15 cellular contexts compared by ENCODE assay signal in genomic region chr4:2949782-2950125, GRCh38. TPM values are rescaled to one million over a fixed set of nuclear protein-coding genes. Genes with fewer than 3 reads are reported as not detected.
A peak's percentile ranks its signal among the peaks of the same experiment; 100 is the strongest.
DNase-seq lines count a peak whose midpoint lies in the region; ATAC-seq and TF ChIP-seq lines count a peak whose summit lies in the region.
"Had no signal": no experiment of that assay in that cellular context is flagged by ENCODE, and none has a peak within 500 bp of the region (broad histone marks: within the 10 kb centered on the region; RNA-seq: fewer than 3 reads in every experiment).

No MANE protein-coding gene starts in this region.

- H3K9me3 ChIP-seq in osteoblast (ENCODE audit: low read depth, low read length) (no peaks in the 10 kb centered on the region), neural progenitor cell (ENCODE audit: low read depth) (no peaks in the 10 kb centered on the region)

- peaks cover 4% of the 10 kb centered on the region for H4K20me1 ChIP-seq in osteoblast (ENCODE audit: insufficient read depth, low read length)
- H4K20me1 ChIP-seq in neural progenitor cell (ENCODE audit: low read depth): peaks cover 8% of the 10 kb centered on the region

- ATAC-seq in activated naive CD4-positive, alpha-beta T cell treated with anti-CD3 and anti-CD28 coated beads, Interleukin-2, amount 50 U/mL, for 72 hours: no peak

- peak overlapping the region; percentile 34 for H3K27ac Mint-ChIP-seq in activated naive CD4-positive, alpha-beta T cell treated with anti-CD3 and anti-CD28 coated beads, Interleukin-2, amount 10 ng/mL, durations not matched to agents 7 days and 5 days
- peak overlapping the region in 1 of 2 donors; percentile 90 for H3K27ac Mint-ChIP-seq in activated naive CD4-positive, alpha-beta T cell treated with anti-CD3 and anti-CD28 coated beads, Interleukin-2, amount 50 U/mL, for 72 hours
- peak overlapping the region; percentile 33 for H3K27ac Mint-ChIP-seq in activated CD4-positive, alpha-beta memory T cell treated with anti-CD3 and anti-CD28 coated beads for 36 hours
- H3K27ac Mint-ChIP-seq in Calu3 (ENCODE audit: unreplicated experiment) (no peak overlapping the region), neural progenitor cell (no peak overlapping the region)

- no peak overlapping the region for H3K4me3 Mint-ChIP-seq in activated naive CD4-positive, alpha-beta T cell treated with anti-CD3 and anti-CD28 coated beads, Interleukin-2, amount 10 ng/mL, durations not matched to agents 7 days and 5 days
- H3K4me3 Mint-ChIP-seq in activated CD4-positive, alpha-beta memory T cell treated with anti-CD3 and anti-CD28 coated beads for 36 hours: no peak overlapping the region
- H3K4me3 Mint-ChIP-seq in Calu3 (ENCODE audit: low read depth, unreplicated experiment) (no peak overlapping the region), neural progenitor cell (no peak overlapping the region)

- H3K4me1 ChIP-seq in osteoblast (ENCODE audit: insufficient read depth, low read length): no peaks in the 10 kb centered on the region
- H3K4me1 ChIP-seq in neural progenitor cell: no peaks in the 10 kb centered on the region

- H3K27me3 Mint-ChIP-seq in activated naive CD4-positive, alpha-beta T cell treated with anti-CD3 and anti-CD28 coated beads, Interleukin-2, amount 10 ng/mL, durations not matched to agents 7 days and 5 days: no peaks in the 10 kb centered on the region
- no peaks in the 10 kb centered on the region for H3K27me3 Mint-ChIP-seq in activated CD4-positive, alpha-beta memory T cell treated with anti-CD3 and anti-CD28 coated beads for 36 hours
- H3K27me3 Mint-ChIP-seq in Calu3 (ENCODE audit: unreplicated experiment): no peaks in the 10 kb centered on the region
- H3K27me3 Mint-ChIP-seq in neural progenitor cell (ENCODE audit: insufficient read depth, low read depth): peaks cover 2% of the 10 kb centered on the region

- no TSS peak for BruUV-seq in Calu3 (replicated peaks; lab: Mats Ljungman, UMichigan)

- H3K36me3 ChIP-seq in osteoblast (ENCODE audit: insufficient read depth, low read length) (peaks cover 96% of the 10 kb centered on the region), neural progenitor cell (no peaks in the 10 kb centered on the region)

- peaks cover 10% of the 10 kb centered on the region for H3F3A ChIP-seq in neural progenitor cell (ENCODE audit: low read depth)

- intact Hi-C loops in activated CD4-positive, alpha-beta memory T cell treated with anti-CD3 and anti-CD28 coated beads for 36 hours (cut with micrococcal nuclease): no loop called here
- intact Hi-C loops in Calu3 (cut with micrococcal nuclease; ENCODE audit: unreplicated experiment): no loop called here

- peaks cover 13% of the 10 kb centered on the region for H3K4me1 Mint-ChIP-seq in activated naive CD4-positive, alpha-beta T cell treated with anti-CD3 and anti-CD28 coated beads, Interleukin-2, amount 10 ng/mL, durations not matched to agents 7 days and 5 days
- H3K4me1 Mint-ChIP-seq in activated CD4-positive, alpha-beta memory T cell treated with anti-CD3 and anti-CD28 coated beads for 36 hours (ENCODE audit: low read depth): peaks cover 35% of the 10 kb centered on the region
- no peaks in the 10 kb centered on the region for H3K4me1 Mint-ChIP-seq in Calu3 (ENCODE audit: low read depth, unreplicated experiment)
- H3K4me1 Mint-ChIP-seq in neural progenitor cell: no peaks in the 10 kb centered on the region

- H2AFZ ChIP-seq in osteoblast (ENCODE audit: low read length) (no peak overlapping the region), neural progenitor cell (replicated peaks) (no peak overlapping the region)

- H3K79me2 ChIP-seq in osteoblast (ENCODE audit: insufficient read depth, low read length): peaks cover 19% of the 10 kb centered on the region
- no peaks in the 10 kb centered on the region for H3K79me2 ChIP-seq in neural progenitor cell (ENCODE audit: low read depth)

- H3K4me2 ChIP-seq in osteoblast (ENCODE audit: insufficient read depth, low read length): no peak overlapping the region
- H3K4me2 ChIP-seq in neural progenitor cell: no peak overlapping the region

- no peak overlapping the region for H3K9ac ChIP-seq in neural progenitor cell

- TF ChIP-seq CTCF in osteoblast (IDR thresholded peaks at IDR 0.05; ENCODE audit: extremely low read depth, low read depth, low read length) (no peak), Calu3 (IDR thresholded peaks at IDR 0.05; ENCODE audit: unreplicated experiment) (no peak), neural progenitor cell (IDR thresholded peaks at IDR 0.05) (no peak)

- no peak for DNase-seq in activated naive CD4-positive, alpha-beta T cell treated with anti-CD3 and anti-CD28 coated beads, Interleukin-2, amount 10 ng/mL, durations not matched to agents 7 days and 5 days
- no peak for DNase-seq in activated naive CD4-positive, alpha-beta T cell treated with anti-CD3 and anti-CD28 coated beads, Interleukin-2, amount 50 U/mL, for 72 hours (ENCODE audit: low spot score in 2 of 2)
- DNase-seq in activated CD4-positive, alpha-beta memory T cell treated with anti-CD3 and anti-CD28 coated beads for 36 hours: no peak
- DNase-seq in osteoblast (ENCODE audit: insufficient read length, low spot score, missing footprints) (peak; percentile 30), Calu3 (no peak), neural progenitor cell (ENCODE audit: low spot score) (no peak)
- DNase-seq in activated CD4-positive, CD25-positive, alpha-beta regulatory T cell treated with anti-CD3 and anti-CD28 coated beads, Interleukin-2, amount 50 U/mL, for 72 hours: no peak
- DNase-seq: DMS79 treated with DMSO at 0.1 percent for 48 hours; NCI-H1105; NCI-H2081 treated with DMSO at 0.1 percent for 48 hours; NCI-H510A; NCI-H748 treated with DMSO at 0.1 percent for 48 hours; NK-92 treated with Interleukin-12 subunit alpha and Interleukin-12 subunit beta, amount 100 ng/mL, for 24 hours; Right ventricle myocardium superior had no signal

- H3K4me3 ChIP-seq in osteoblast (ENCODE audit: insufficient read depth, low read length) (no peak overlapping the region), neural progenitor cell (no peak overlapping the region)
- H3K4me3 ChIP-seq: K562 had no signal

- POLR2A ChIA-PET in activated CD4-positive, alpha-beta memory T cell treated with anti-CD3 and anti-CD28 coated beads for 36 hours (lab: Charles Lee): interaction anchor here (8.1 kb wide), 1 partner anchor 12 kb away, joined by 144 read pairs; no protein-coding TSS in a partner anchor

- CTCF ChIA-PET in activated naive CD4-positive, alpha-beta T cell treated with anti-CD3 and anti-CD28 coated beads, Interleukin-2, amount 10 ng/mL, durations not matched to agents 7 days and 5 days (lab: Charles Lee): interaction anchor here (1.4 to 2.1 kb wide), 2 partner anchors 10 to 12 kb away, joined by 6 to 7 read pairs; no protein-coding TSS in a partner anchor
- CTCF ChIA-PET in activated CD4-positive, alpha-beta memory T cell treated with anti-CD3 and anti-CD28 coated beads for 36 hours (lab: Charles Lee): interaction anchor here (1.0 to 1.6 kb wide), 3 partner anchors 9 to 186 kb away, joined by 4 to 5 read pairs (median 5); partner anchors contain the start of genes GRK4 and NOP14
- CTCF ChIA-PET in Calu3 (lab: Charles Lee): no interaction called here

- H3K27me3 ChIP-seq in osteoblast (ENCODE audit: insufficient read depth, low read length): no peaks in the 10 kb centered on the region
- H3K27me3 ChIP-seq in neural progenitor cell: no peaks in the 10 kb centered on the region

- no peaks in the 10 kb centered on the region for H3K9me3 Mint-ChIP-seq in activated naive CD4-positive, alpha-beta T cell treated with anti-CD3 and anti-CD28 coated beads, Interleukin-2, amount 10 ng/mL, durations not matched to agents 7 days and 5 days
- H3K9me3 Mint-ChIP-seq in activated naive CD4-positive, alpha-beta T cell treated with anti-CD3 and anti-CD28 coated beads, Interleukin-2, amount 50 U/mL, for 72 hours: no peaks in the 10 kb centered on the region
- H3K9me3 Mint-ChIP-seq in activated CD4-positive, alpha-beta memory T cell treated with anti-CD3 and anti-CD28 coated beads for 36 hours: no peaks in the 10 kb centered on the region
- H3K9me3 Mint-ChIP-seq in Calu3 (ENCODE audit: low read depth, unreplicated experiment) (no peaks in the 10 kb centered on the region), neural progenitor cell (no peaks in the 10 kb centered on the region)

- H3K27ac ChIP-seq in osteoblast (ENCODE audit: low read depth, low read length) (peak overlapping the region; percentile 10), neural progenitor cell (no peak overlapping the region)

- peaks cover 70% of the 10 kb centered on the region for H3K36me3 Mint-ChIP-seq in activated naive CD4-positive, alpha-beta T cell treated with anti-CD3 and anti-CD28 coated beads, Interleukin-2, amount 10 ng/mL, durations not matched to agents 7 days and 5 days
- H3K36me3 Mint-ChIP-seq in activated naive CD4-positive, alpha-beta T cell treated with anti-CD3 and anti-CD28 coated beads, Interleukin-2, amount 50 U/mL, for 72 hours: peaks cover 43 to 53% of the 10 kb centered on the region in 2 donors
- peaks cover 79% of the 10 kb centered on the region for H3K36me3 Mint-ChIP-seq in activated CD4-positive, alpha-beta memory T cell treated with anti-CD3 and anti-CD28 coated beads for 36 hours
- H3K36me3 Mint-ChIP-seq in Calu3 (ENCODE audit: insufficient read depth, unreplicated experiment) (peaks cover 45% of the 10 kb centered on the region), neural progenitor cell (peaks cover 38% of the 10 kb centered on the region)

RNA-seq across cellular contexts. Expression of gene NOP14, which starts 13.5 kb away (rescaled TPM):
- total RNA-seq in activated naive CD4-positive, alpha-beta T cell treated with anti-CD3 and anti-CD28 coated beads, Interleukin-2, amount 50 U/mL, for 72 hours: 10 to 100 TPM; 62.9 to 77.1 TPM
- total RNA-seq in activated CD4-positive, alpha-beta memory T cell treated with anti-CD3 and anti-CD28 coated beads for 36 hours: 10 to 100 TPM; 67.4 to 73.4 TPM
- total RNA-seq in osteoblast (24.2 and 30.0 TPM in 2 replicates), Calu3 (2022) (29.1 and 29.4 TPM in 2 replicates), neural progenitor cell (ENCODE audit: low replicate concordance) (16.8 and 22.0 TPM in 2 replicates)

RNA-seq across cellular contexts. Expression of gene GRK4, which starts 13.6 kb away (rescaled TPM):
- 1 to 10 TPM; 2.9 to 7.2 TPM for total RNA-seq in activated naive CD4-positive, alpha-beta T cell treated with anti-CD3 and anti-CD28 coated beads, Interleukin-2, amount 50 U/mL, for 72 hours
- 1 to 10 TPM; 2.3 to 3.0 TPM for total RNA-seq in activated CD4-positive, alpha-beta memory T cell treated with anti-CD3 and anti-CD28 coated beads for 36 hours
- total RNA-seq in osteoblast (7.4 and 7.6 TPM in 2 replicates), Calu3 (2022) (0.80 and 1.1 TPM in 2 replicates), neural progenitor cell (ENCODE audit: low replicate concordance) (1.3 and 3.2 TPM in 2 replicates)

Comparison
In these comparisons a context has a peak if more than half of its experiments do, and no peak if none do; other contexts are left out.
1. H3K27ac Mint-ChIP-seq: peak in activated naive CD4-positive, alpha-beta T cell treated with anti-CD3 and anti-CD28 coated beads, Interleukin-2, amount 10 ng/mL, durations not matched to agents 7 days and 5 days (single experiment) and activated CD4-positive, alpha-beta memory T cell treated with anti-CD3 and anti-CD28 coated beads for 36 hours (single experiment); none in Calu3 (single experiment) and neural progenitor cell (single experiment).